15 cellular contexts compared by ENCODE assay signal in genomic region chr17:36857698-36858097, GRCh38.
"Had no signal": no experiment of that assay in that cellular context is flagged by ENCODE, and none has a peak within 500 bp of the region (broad histone marks: within the 10 kb centered on the region; RNA-seq: fewer than 3 reads in every experiment).

No MANE protein-coding gene starts in this region.

- H3K4me2 ChIP-seq: neural progenitor cell had no signal

- FAIRE-seq: endometrium, urothelium cell line had no signal

- H3K4me3 ChIP-seq: coronary artery, gastrocnemius medialis, left lung, neural progenitor cell, tibial artery had no signal

- H3K9me3 ChIP-seq: gastrocnemius medialis, left lung, tibial artery had no signal

- H3K27me3 ChIP-seq: neural progenitor cell had no signal

- DNase-seq: activated CD4-positive, alpha-beta T cell treated with anti-CD3 and anti-CD28 coated beads, Interleukin-2, amount 10 ng/mL, durations not matched to agents 24 days and 14 days; activated CD8-positive, alpha-beta memory T cell treated with anti-CD3 and anti-CD28 coated beads, Interleukin-2, amount 50 U/mL, for 4 hours; activated naive CD4-positive, alpha-beta T cell treated with anti-CD3 and anti-CD28 coated beads, Interleukin-2, amount 10 ng/mL, durations not matched to agents 7 days and 5 days; activated naive CD8-positive, alpha-beta T cell treated with anti-CD3 and anti-CD28 coated beads, Interleukin-2, amount 50 U/mL, for 24 hours; activated T-cell treated with anti-CD3 and anti-CD28 coated beads, Interleukin-2, amount 50 U/mL, for 4 hours; aorta; gastrocnemius medialis; left lung; naive B cell; stimulated activated naive CD8-positive, alpha-beta T cell treated with anti-CD3 and anti-CD28 coated beads, Interleukin-15, Interleukin-2, amounts not matched to agents 100 U/mL and 50 U/mL, for 24 hours; tibial artery had no signal

- ATAC-seq: activated naive CD8-positive, alpha-beta T cell treated with anti-CD3 and anti-CD28 coated beads, Interleukin-2, amount 50 U/mL, for 24 hours; activated T-cell treated with anti-CD3 and anti-CD28 coated beads, Interleukin-2, amount 50 U/mL, for 4 hours; gastrocnemius medialis; left lung; stimulated activated naive CD8-positive, alpha-beta T cell treated with anti-CD3 and anti-CD28 coated beads, Interleukin-15, Interleukin-2, amounts not matched to agents 100 U/mL and 50 U/mL, for 24 hours had no signal

- H2AFZ ChIP-seq: neural progenitor cell had no signal

- H3K9ac ChIP-seq: neural progenitor cell had no signal

- H3K36me3 ChIP-seq: gastrocnemius medialis, left lung, neural progenitor cell, tibial artery had no signal

- H3K4me1 ChIP-seq: gastrocnemius medialis, left lung, tibial artery had no signal

- H3K27ac ChIP-seq: coronary artery, gastrocnemius medialis, left lung, neural progenitor cell, tibial artery had no signal
